Comparison of ENCODE assay signal across 11 cellular contexts in genomic region chrX:33686105-33686504, GRCh38.
"Had no signal": no experiment of that assay in that cellular context is flagged by ENCODE, and none has a peak within 500 bp of the region (broad histone marks: within the 10 kb centered on the region; RNA-seq: fewer than 3 reads in every experiment).

No MANE protein-coding gene starts in this region.

- FAIRE-seq: H1, H54 had no signal

- H3K9ac ChIP-seq: GM23248 had no signal

- H3K9me3 ChIP-seq: HAP-1 had no signal

- H2AFZ ChIP-seq: GM23248, GM23338 had no signal

- H3K4me3 ChIP-seq: GM23248, GM23338, HAP-1 had no signal

- H3K4me1 ChIP-seq: HAP-1 had no signal

- H3K4me2 ChIP-seq: GM23338 had no signal

- ATAC-seq: GM23338, HCT116 had no signal

- H3K36me3 ChIP-seq: HAP-1 had no signal

- DNase-seq: GM23248, GOT3, H7, H9, HCEC 1CT, HFFc6 had no signal

- H3K27ac ChIP-seq: GM23248 had no signal
